In the genomic region with DNA sequence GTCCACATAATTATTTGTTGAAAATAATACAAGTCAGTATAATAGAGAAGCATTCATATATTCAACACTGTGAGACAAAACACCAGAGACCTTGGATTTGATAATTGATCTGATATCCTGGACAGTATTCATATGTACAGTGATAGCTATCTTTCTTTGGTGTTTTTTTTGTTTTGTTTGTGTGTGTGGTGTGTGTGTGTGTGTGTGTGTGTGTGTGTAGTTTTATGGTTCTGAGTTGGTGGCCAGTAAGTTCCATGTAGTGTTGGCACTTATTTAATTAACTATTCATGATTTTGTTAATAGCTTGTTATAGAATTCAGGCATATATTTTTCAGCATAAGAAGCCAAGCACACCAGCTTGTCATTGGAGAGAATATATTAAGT, we compare ENCODE assay signal across 16 cellular contexts. TPM values are rescaled to one million over a fixed set of nuclear protein-coding genes. Genes with fewer than 3 reads are reported as not detected.
DNase-seq lines count a peak whose midpoint lies in the region; ATAC-seq and TF ChIP-seq lines count a peak whose summit lies in the region.
"Had no signal": no experiment of that assay in that cellular context is flagged by ENCODE, and none has a peak within 500 bp of the region (broad histone marks: within the 10 kb centered on the region; RNA-seq: fewer than 3 reads in every experiment).

No MANE protein-coding gene starts in this region.

- no peak for TF ChIP-seq CTCF in GM12865 (IDR thresholded peaks at IDR 0.05; ENCODE audit: insufficient read depth, low read depth, low read length, missing control alignments)
- TF ChIP-seq CTCF in activated B cell treated with CpG ODN at 0.5 μM for 24 hours (IDR thresholded peaks at IDR 0.05) = no peak
- TF ChIP-seq CTCF in dorsolateral prefrontal cortex (IDR thresholded peaks at IDR 0.05 in 54 of 56, conservative IDR thresholded peaks at IDR 0.05 in 2 of 56; ENCODE audit: low read depth in 1 of 56, partially characterized antibody in 56 of 56) = no peak

- H3K27me3 ChIP-seq in CD4-positive, CD25-positive, alpha-beta regulatory T cell (ENCODE audit: control insufficient read depth, insufficient read depth, low read length) = no peaks in the 10 kb centered on the region
- no peaks in the 10 kb centered on the region for H3K27me3 ChIP-seq in dorsolateral prefrontal cortex
- H3K27me3 ChIP-seq: body of pancreas had no signal

- H3K4me3 Mint-ChIP-seq in CD4-positive, CD25-positive, alpha-beta regulatory T cell = peak overlapping the region; percentile 35 to 85 (median 60)
- H3K4me3 Mint-ChIP-seq in activated B cell treated with CpG ODN at 0.5 μM for 24 hours = no peak overlapping the region
- H3K4me3 Mint-ChIP-seq in memory B cell = no peak overlapping the region

- peaks cover 9% of the 10 kb centered on the region for H3K27me3 Mint-ChIP-seq in CD4-positive, CD25-positive, alpha-beta regulatory T cell
- H3K27me3 Mint-ChIP-seq in activated B cell treated with CpG ODN at 0.5 μM for 24 hours = no peaks in the 10 kb centered on the region
- H3K27me3 Mint-ChIP-seq in memory B cell = no peaks in the 10 kb centered on the region

- POLR2A ChIA-PET in activated B cell treated with CpG ODN at 0.5 μM for 24 hours (lab: Charles Lee) = interaction anchor here (0.7 to 11.0 kb wide), 9 partner anchors 9 to 1655 kb away, joined by 3 to 297 read pairs (median 5); a partner anchor contains a TSS

- no peak for ATAC-seq in CD4-positive, CD25-positive, alpha-beta regulatory T cell (ENCODE audit: low read depth in 2 of 2)
- ATAC-seq in activated B cell treated with CpG ODN at 0.5 μM for 24 hours (ENCODE audit: low read depth) (no peak), memory B cell (ENCODE audit: low read depth) (no peak), GM19463 (IDR thresholded peaks at IDR 0.05; ENCODE audit: unreplicated experiment) (no peak)
- ATAC-seq: body of pancreas, sciatic nerve had no signal

- H3K4me1 Mint-ChIP-seq in CD4-positive, CD25-positive, alpha-beta regulatory T cell = peaks cover 7 to 72% (median 33%) of the 10 kb centered on the region in 4 donors
- peaks cover 72% of the 10 kb centered on the region for H3K4me1 Mint-ChIP-seq in activated B cell treated with CpG ODN at 0.5 μM for 24 hours
- peaks cover 40% of the 10 kb centered on the region for H3K4me1 Mint-ChIP-seq in memory B cell

- H3K27ac Mint-ChIP-seq in CD4-positive, CD25-positive, alpha-beta regulatory T cell = peak overlapping the region; percentile 87 to 98 (median 94)
- H3K27ac Mint-ChIP-seq in activated B cell treated with CpG ODN at 0.5 μM for 24 hours = peak overlapping the region; percentile 99
- peak overlapping the region; percentile 99 for H3K27ac Mint-ChIP-seq in memory B cell

- CTCF ChIA-PET in activated B cell treated with CpG ODN at 0.5 μM for 24 hours (lab: Charles Lee) = interaction anchor here (0.8 to 1.8 kb wide), 3 partner anchors 8 to 146 kb away, joined by 3 to 6 read pairs (median 4); no protein-coding TSS in a partner anchor

- H3K36me3 ChIP-seq in CD4-positive, CD25-positive, alpha-beta regulatory T cell (ENCODE audit: control insufficient read depth, insufficient read depth, low read length) = peaks cover 9% of the 10 kb centered on the region

- H3K4me3 ChIP-seq in CD4-positive, CD25-positive, alpha-beta regulatory T cell (ENCODE audit: low read depth, low read length) = peak overlapping the region; percentile 35
- H3K4me3 ChIP-seq in GM12865 (ENCODE audit: low read depth, low read length) = peak overlapping the region; percentile 58
- H3K4me3 ChIP-seq in dorsolateral prefrontal cortex = no peak overlapping the region
- H3K4me3 ChIP-seq: body of pancreas had no signal

- DNase-seq in CD4-positive, CD25-positive, alpha-beta regulatory T cell = no peak
- DNase-seq in GM12865 (ENCODE audit: low read depth) (no peak), activated B cell treated with CpG ODN at 0.5 μM for 24 hours (no peak), memory B cell (ENCODE audit: low spot score in 2 of 2) (no peak), HT-29 (ENCODE audit: low spot score) (no peak), KBM-7 (no peak), dorsolateral prefrontal cortex (no peak)
- DNase-seq: body of pancreas, DMS53, mesenchymal stem cell, NCI-H1694, nucleus accumbens, SW 1271 had no signal

- peaks cover 4% of the 10 kb centered on the region for H3K36me3 Mint-ChIP-seq in CD4-positive, CD25-positive, alpha-beta regulatory T cell
- H3K36me3 Mint-ChIP-seq in activated B cell treated with CpG ODN at 0.5 μM for 24 hours (ENCODE audit: low read depth) (peaks cover 24% of the 10 kb centered on the region), memory B cell (no peaks in the 10 kb centered on the region)

- intact Hi-C loops in activated B cell treated with CpG ODN at 0.5 μM for 24 hours (cut with micrococcal nuclease) = loop anchor here (10.0 kb wide), 3 partner anchors 91 to 771 kb away; a partner anchor contains a TSS
- intact Hi-C loops in dorsolateral prefrontal cortex (cut with DNase I) = loop anchor here in 1 of 2 donors (5.0 to 10.0 kb wide), 3 partner anchors 148 to 291 kb away; a partner anchor contains a TSS

- H3K9me3 Mint-ChIP-seq in CD4-positive, CD25-positive, alpha-beta regulatory T cell = peaks cover 0 to 2% (median 0%) of the 10 kb centered on the region in 7 donors
- no peaks in the 10 kb centered on the region for H3K9me3 Mint-ChIP-seq in activated B cell treated with CpG ODN at 0.5 μM for 24 hours
- H3K9me3 Mint-ChIP-seq in memory B cell = no peaks in the 10 kb centered on the region

- no peaks in the 10 kb centered on the region for H3K9me3 ChIP-seq in CD4-positive, CD25-positive, alpha-beta regulatory T cell (ENCODE audit: control insufficient read depth in 2 of 2, low read length in 2 of 2)
- H3K9me3 ChIP-seq: body of pancreas had no signal

- H3K4me1 ChIP-seq in CD4-positive, CD25-positive, alpha-beta regulatory T cell (ENCODE audit: control insufficient read depth, insufficient read depth, low read length, poor library complexity, severe bottlenecking) = peaks cover 59% of the 10 kb centered on the region

- H3K27ac ChIP-seq in CD4-positive, CD25-positive, alpha-beta regulatory T cell (ENCODE audit: insufficient read depth, low read length, poor library complexity, severe bottlenecking) = peak overlapping the region; percentile 94
- no peak overlapping the region for H3K27ac ChIP-seq in dorsolateral prefrontal cortex

- in situ Hi-C loops in KBM-7 (cut with MboI; ENCODE audit: low pct_unique_long_range_greater_than_20kb, low sequenced_read_pairs) = no loop called here

RNA-seq across cellular contexts. Expression of a gene that starts 1.6 kb away (rescaled TPM):
- 0.30 TPM for total RNA-seq in CD4-positive, CD25-positive, alpha-beta regulatory T cell
- under 1 TPM; 0.18 to 0.53 (median 0.22) TPM for polyA plus RNA-seq in CD4-positive, CD25-positive, alpha-beta regulatory T cell
- 16.4 and 18.4 TPM in 2 replicates for total RNA-seq in activated B cell treated with CpG ODN at 0.5 μM for 24 hours
- 0.34 and 1.6 TPM in 2 replicates for total RNA-seq in HT-29 (2014; rRNA removed; shearing (Covaris generic))
- total RNA-seq in dorsolateral prefrontal cortex = 1 to 10 TPM in 47 of 120 experiments, under 1 TPM in 64, not detected in 9; 0.31 to 4.0 (median 0.87) TPM
- total RNA-seq: body of pancreas, esophagus mucosa, sciatic nerve had no signal

RNA-seq across cellular contexts. Expression of a gene that starts 2.0 kb away (rescaled TPM):
- total RNA-seq in CD4-positive, CD25-positive, alpha-beta regulatory T cell = 62.2 TPM
- polyA plus RNA-seq in CD4-positive, CD25-positive, alpha-beta regulatory T cell = 10 to 100 TPM; 14.1 to 29.2 (median 21.7) TPM
- total RNA-seq in activated B cell treated with CpG ODN at 0.5 μM for 24 hours = 107 and 119 TPM in 2 replicates
- 90.3 and 97.0 TPM in 2 replicates for total RNA-seq in HT-29 (2014; rRNA removed; shearing (Covaris generic))
- total RNA-seq in dorsolateral prefrontal cortex = 10 to 100 TPM; 32.9 to 65.3 (median 43.5) TPM

RNA-seq across cellular contexts. Expression of a gene that starts 7.4 kb away (rescaled TPM):
- 23.0 TPM for total RNA-seq in CD4-positive, CD25-positive, alpha-beta regulatory T cell
- 1 to 10 TPM in 3 of 4 donors, under 1 TPM in 1; 0.64 to 2.2 (median 1.6) TPM for polyA plus RNA-seq in CD4-positive, CD25-positive, alpha-beta regulatory T cell
- 33.1 and 42.6 TPM in 2 replicates for total RNA-seq in activated B cell treated with CpG ODN at 0.5 μM for 24 hours
- total RNA-seq in HT-29 (2014; rRNA removed; shearing (Covaris generic)) = 5.5 and 11.1 TPM in 2 replicates
- total RNA-seq in dorsolateral prefrontal cortex = 10 to 100 TPM; 14.1 to 36.6 (median 23.2) TPM

RNA-seq across cellular contexts. Expression of a gene that starts 15.6 kb away (rescaled TPM):
- 328 TPM for total RNA-seq in CD4-positive, CD25-positive, alpha-beta regulatory T cell
- polyA plus RNA-seq in CD4-positive, CD25-positive, alpha-beta regulatory T cell = 100 to 1,000 TPM; 243 to 257 (median 253) TPM
- total RNA-seq in activated B cell treated with CpG ODN at 0.5 μM for 24 hours (332 and 371 TPM in 2 replicates), dorsolateral prefrontal cortex (100 to 1,000 TPM in 80 of 120 experiments, 10 to 100 TPM in 40; 78.7 to 131 (median 104) TPM)
- 288 and 299 TPM in 2 replicates for total RNA-seq in HT-29 (2014; rRNA removed; shearing (Covaris generic))

RNA-seq across cellular contexts. Expression of a gene that starts 18.0 kb away (rescaled TPM):
- 93.2 TPM for total RNA-seq in CD4-positive, CD25-positive, alpha-beta regulatory T cell
- 10 to 100 TPM; 28.0 to 29.4 (median 28.6) TPM for polyA plus RNA-seq in CD4-positive, CD25-positive, alpha-beta regulatory T cell
- total RNA-seq in activated B cell treated with CpG ODN at 0.5 μM for 24 hours (61.3 and 61.4 TPM in 2 replicates), dorsolateral prefrontal cortex (10 to 100 TPM; 34.9 to 82.2 (median 49.6) TPM)
- 12.9 and 16.9 TPM in 2 replicates for total RNA-seq in HT-29 (2014; rRNA removed; shearing (Covaris generic))

Comparison
In these comparisons a context has a peak if more than half of its experiments do, and no peak if none do; other contexts are left out.
1. H3K4me3 ChIP-seq: peak in CD4-positive, CD25-positive, alpha-beta regulatory T cell (single experiment) and GM12865 (single experiment); none in dorsolateral prefrontal cortex (0 of 59).
2. H3K4me3 Mint-ChIP-seq: peak in CD4-positive, CD25-positive, alpha-beta regulatory T cell (4 of 4); none in activated B cell treated with CpG ODN at 0.5 μM for 24 hours (single experiment) and memory B cell (single experiment).
3. Peak in every context shown above with its lines, with median percentiles within 50 percentile points of each other: H3K27ac Mint-ChIP-seq.